1 cellular context compared by ENCODE assay signal in the genomic region with DNA sequence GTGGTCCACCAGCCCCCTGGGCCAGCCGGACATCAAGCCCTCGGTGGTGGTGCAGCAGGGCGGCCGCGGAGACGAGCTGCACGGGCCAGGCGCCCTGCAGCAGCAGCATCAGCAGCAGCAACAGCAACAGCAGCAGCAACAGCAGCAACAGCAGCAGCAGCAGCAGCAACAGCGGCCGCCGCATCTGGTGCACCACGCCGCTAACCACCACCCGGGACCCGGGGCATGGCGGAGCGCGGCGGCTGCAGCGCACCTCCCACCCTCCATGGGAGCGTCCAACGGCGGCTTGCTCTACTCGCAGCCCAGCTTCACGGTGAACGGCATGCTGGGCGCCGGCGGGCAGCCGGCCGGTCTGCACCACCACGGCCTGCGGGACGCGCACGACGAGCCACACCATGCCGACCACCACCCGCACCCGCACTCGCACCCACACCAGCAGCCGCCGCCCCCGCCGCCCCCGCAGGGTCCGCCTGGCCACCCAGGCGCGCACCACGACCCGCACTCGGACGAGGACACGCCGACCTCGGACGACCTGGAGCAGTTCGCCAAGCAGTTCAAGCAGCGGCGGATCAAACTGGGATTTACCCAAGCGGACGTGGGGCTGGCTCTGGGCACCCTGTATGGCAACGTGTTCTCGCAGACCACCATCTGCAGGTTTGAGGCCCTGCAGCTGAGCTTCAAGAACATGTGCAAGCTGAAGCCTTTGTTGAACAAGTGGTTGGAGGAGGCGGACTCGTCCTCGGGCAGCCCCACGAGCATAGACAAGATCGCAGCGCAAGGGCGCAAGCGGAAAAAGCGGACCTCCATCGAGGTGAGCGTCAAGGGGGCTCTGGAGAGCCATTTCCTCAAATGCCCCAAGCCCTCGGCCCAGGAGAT.
TF ChIP-seq lines count a peak whose summit lies in the region.

No MANE protein-coding gene starts in this region.

TF ChIP-seq in H1, 55 proteins besides CTCF, POLR2A, EP300 and RAD21 (continued from another document):
- TF ChIP-seq, protein P1, sequence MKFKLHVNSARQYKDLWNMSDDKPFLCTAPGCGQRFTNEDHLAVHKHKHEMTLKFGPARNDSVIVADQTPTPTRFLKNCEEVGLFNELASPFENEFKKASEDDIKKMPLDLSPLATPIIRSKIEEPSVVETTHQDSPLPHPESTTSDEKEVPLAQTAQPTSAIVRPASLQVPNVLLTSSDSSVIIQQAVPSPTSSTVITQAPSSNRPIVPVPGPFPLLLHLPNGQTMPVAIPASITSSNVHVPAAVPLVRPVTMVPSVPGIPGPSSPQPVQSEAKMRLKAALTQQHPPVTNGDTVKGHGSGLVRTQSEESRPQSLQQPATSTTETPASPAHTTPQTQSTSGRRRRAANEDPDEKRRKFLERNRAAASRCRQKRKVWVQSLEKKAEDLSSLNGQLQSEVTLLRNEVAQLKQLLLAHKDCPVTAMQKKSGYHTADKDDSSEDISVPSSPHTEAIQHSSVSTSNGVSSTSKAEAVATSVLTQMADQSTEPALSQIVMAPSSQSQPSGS (IDR thresholded peaks at IDR 0.05; ENCODE audit: low read length), result no peak; the same call in 1 of the 2 replicates
- no peak; the same call in 1 of the 2 replicates for TF ChIP-seq RBBP5 (IDR thresholded peaks at IDR 0.05; ENCODE audit: borderline replicate concordance, low read depth, low read length)
- no peak for TF ChIP-seq SP4 (IDR thresholded peaks at IDR 0.05; ENCODE audit: low read length)
- no peak for TF ChIP-seq EGR1 (IDR thresholded peaks at IDR 0.05; ENCODE audit: borderline replicate concordance, low read depth, low read length)
- TF ChIP-seq BRCA1 (IDR thresholded peaks at IDR 0.05; ENCODE audit: low read depth, low read length), result no peak
- TF ChIP-seq CEBPB (IDR thresholded peaks at IDR 0.05; ENCODE audit: low read depth, low read length), result no peak
- TF ChIP-seq SAP30 (IDR thresholded peaks at IDR 0.05; ENCODE audit: insufficient read depth, insufficient replicate concordance, low read length), result no peak
- no peak for TF ChIP-seq RFX5 (IDR thresholded peaks at IDR 0.05; ENCODE audit: borderline replicate concordance, low read depth, low read length)
- TF ChIP-seq KDM4A (IDR thresholded peaks at IDR 0.05; ENCODE audit: low read depth, low read length, severe bottlenecking), result peak; percentile 81
- no peak for TF ChIP-seq SIRT6 (IDR thresholded peaks at IDR 0.05; ENCODE audit: low read length)
- TF ChIP-seq CTBP2 (IDR thresholded peaks at IDR 0.05; ENCODE audit: borderline replicate concordance, insufficient read depth, insufficient read length, low read length), result no peak
- TF ChIP-seq NRF1 (IDR thresholded peaks at IDR 0.05; ENCODE audit: low read depth, low read length), result no peak
- TF ChIP-seq POLR2AphosphoS5 (IDR thresholded peaks at IDR 0.05; ENCODE audit: low read depth, low read length), result no peak
- TF ChIP-seq KDM1A (IDR thresholded peaks at IDR 0.05; ENCODE audit: borderline replicate concordance, low read length), result no peak
- TF ChIP-seq KDM5A (IDR thresholded peaks at IDR 0.05; ENCODE audit: low read length), result no peak
- no peak for TF ChIP-seq TAF7 (optimal IDR thresholded peaks at IDR 0.05; ENCODE audit: borderline replicate concordance, low read depth, low read length)
- TF ChIP-seq, protein P2, sequence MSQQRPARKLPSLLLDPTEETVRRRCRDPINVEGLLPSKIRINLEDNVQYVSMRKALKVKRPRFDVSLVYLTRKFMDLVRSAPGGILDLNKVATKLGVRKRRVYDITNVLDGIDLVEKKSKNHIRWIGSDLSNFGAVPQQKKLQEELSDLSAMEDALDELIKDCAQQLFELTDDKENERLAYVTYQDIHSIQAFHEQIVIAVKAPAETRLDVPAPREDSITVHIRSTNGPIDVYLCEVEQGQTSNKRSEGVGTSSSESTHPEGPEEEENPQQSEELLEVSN (IDR thresholded peaks at IDR 0.05), result peak; percentile 84
- no peak for TF ChIP-seq NANOG (IDR thresholded peaks at IDR 0.05; ENCODE audit: insufficient read depth, low read depth, low read length, poor library complexity, severe bottlenecking)
- TF ChIP-seq MAFK (IDR thresholded peaks at IDR 0.05; ENCODE audit: low read depth, low read length), result no peak
- TF ChIP-seq SRF (IDR thresholded peaks at IDR 0.05; ENCODE audit: low read depth, low read length), result no peak
- no peak for TF ChIP-seq JUND (IDR thresholded peaks at IDR 0.05; ENCODE audit: low read length)
- no peak; a peak in 1 of 4 replicates for TF ChIP-seq HDAC2 (IDR thresholded peaks at IDR 0.05; ENCODE audit: borderline replicate concordance in 1 of 2, low read depth in 2 of 2, low read length in 2 of 2)
- TF ChIP-seq CBX8 (IDR thresholded peaks at IDR 0.05; ENCODE audit: borderline replicate concordance, low read depth, low read length), result no peak
- TF ChIP-seq CHD2 (IDR thresholded peaks at IDR 0.05; ENCODE audit: low read length), result no peak
- no peak for TF ChIP-seq SP1 (IDR thresholded peaks at IDR 0.05; ENCODE audit: low read depth, low read length)
- peak in 1 of 2 experiments; percentile 53; a peak in 2 of 4 replicates for TF ChIP-seq SIN3A (conservative IDR thresholded peaks at IDR 0.05 in 1 of 2, IDR thresholded peaks at IDR 0.05 in 1 of 2; ENCODE audit: low read depth in 1 of 2, low read length in 2 of 2)
- no peak for TF ChIP-seq GTF2F1 (IDR thresholded peaks at IDR 0.05; ENCODE audit: borderline replicate concordance, low read depth, low read length)
- peak; percentile 96 for TF ChIP-seq EZH2 (IDR thresholded peaks at IDR 0.05; ENCODE audit: low read depth, low read length, severe bottlenecking)
- no peak for TF ChIP-seq ASH2L (IDR thresholded peaks at IDR 0.05; ENCODE audit: low read length)
- TF ChIP-seq RNF2 (IDR thresholded peaks at IDR 0.05; ENCODE audit: borderline replicate concordance, low read depth, low read length, missing control alignments, poor library complexity, severe bottlenecking), result peak; percentile 94
- TF ChIP-seq SIX5 (IDR thresholded peaks at IDR 0.05; ENCODE audit: low read depth, low read length), result no peak
- TF ChIP-seq PHF8 (conservative IDR thresholded peaks at IDR 0.05; ENCODE audit: low read depth, low read length), result no peak
- TF ChIP-seq FOSL1 (IDR thresholded peaks at IDR 0.05; ENCODE audit: insufficient read depth, low read depth, low read length), result no peak
- TF ChIP-seq, protein P3, sequence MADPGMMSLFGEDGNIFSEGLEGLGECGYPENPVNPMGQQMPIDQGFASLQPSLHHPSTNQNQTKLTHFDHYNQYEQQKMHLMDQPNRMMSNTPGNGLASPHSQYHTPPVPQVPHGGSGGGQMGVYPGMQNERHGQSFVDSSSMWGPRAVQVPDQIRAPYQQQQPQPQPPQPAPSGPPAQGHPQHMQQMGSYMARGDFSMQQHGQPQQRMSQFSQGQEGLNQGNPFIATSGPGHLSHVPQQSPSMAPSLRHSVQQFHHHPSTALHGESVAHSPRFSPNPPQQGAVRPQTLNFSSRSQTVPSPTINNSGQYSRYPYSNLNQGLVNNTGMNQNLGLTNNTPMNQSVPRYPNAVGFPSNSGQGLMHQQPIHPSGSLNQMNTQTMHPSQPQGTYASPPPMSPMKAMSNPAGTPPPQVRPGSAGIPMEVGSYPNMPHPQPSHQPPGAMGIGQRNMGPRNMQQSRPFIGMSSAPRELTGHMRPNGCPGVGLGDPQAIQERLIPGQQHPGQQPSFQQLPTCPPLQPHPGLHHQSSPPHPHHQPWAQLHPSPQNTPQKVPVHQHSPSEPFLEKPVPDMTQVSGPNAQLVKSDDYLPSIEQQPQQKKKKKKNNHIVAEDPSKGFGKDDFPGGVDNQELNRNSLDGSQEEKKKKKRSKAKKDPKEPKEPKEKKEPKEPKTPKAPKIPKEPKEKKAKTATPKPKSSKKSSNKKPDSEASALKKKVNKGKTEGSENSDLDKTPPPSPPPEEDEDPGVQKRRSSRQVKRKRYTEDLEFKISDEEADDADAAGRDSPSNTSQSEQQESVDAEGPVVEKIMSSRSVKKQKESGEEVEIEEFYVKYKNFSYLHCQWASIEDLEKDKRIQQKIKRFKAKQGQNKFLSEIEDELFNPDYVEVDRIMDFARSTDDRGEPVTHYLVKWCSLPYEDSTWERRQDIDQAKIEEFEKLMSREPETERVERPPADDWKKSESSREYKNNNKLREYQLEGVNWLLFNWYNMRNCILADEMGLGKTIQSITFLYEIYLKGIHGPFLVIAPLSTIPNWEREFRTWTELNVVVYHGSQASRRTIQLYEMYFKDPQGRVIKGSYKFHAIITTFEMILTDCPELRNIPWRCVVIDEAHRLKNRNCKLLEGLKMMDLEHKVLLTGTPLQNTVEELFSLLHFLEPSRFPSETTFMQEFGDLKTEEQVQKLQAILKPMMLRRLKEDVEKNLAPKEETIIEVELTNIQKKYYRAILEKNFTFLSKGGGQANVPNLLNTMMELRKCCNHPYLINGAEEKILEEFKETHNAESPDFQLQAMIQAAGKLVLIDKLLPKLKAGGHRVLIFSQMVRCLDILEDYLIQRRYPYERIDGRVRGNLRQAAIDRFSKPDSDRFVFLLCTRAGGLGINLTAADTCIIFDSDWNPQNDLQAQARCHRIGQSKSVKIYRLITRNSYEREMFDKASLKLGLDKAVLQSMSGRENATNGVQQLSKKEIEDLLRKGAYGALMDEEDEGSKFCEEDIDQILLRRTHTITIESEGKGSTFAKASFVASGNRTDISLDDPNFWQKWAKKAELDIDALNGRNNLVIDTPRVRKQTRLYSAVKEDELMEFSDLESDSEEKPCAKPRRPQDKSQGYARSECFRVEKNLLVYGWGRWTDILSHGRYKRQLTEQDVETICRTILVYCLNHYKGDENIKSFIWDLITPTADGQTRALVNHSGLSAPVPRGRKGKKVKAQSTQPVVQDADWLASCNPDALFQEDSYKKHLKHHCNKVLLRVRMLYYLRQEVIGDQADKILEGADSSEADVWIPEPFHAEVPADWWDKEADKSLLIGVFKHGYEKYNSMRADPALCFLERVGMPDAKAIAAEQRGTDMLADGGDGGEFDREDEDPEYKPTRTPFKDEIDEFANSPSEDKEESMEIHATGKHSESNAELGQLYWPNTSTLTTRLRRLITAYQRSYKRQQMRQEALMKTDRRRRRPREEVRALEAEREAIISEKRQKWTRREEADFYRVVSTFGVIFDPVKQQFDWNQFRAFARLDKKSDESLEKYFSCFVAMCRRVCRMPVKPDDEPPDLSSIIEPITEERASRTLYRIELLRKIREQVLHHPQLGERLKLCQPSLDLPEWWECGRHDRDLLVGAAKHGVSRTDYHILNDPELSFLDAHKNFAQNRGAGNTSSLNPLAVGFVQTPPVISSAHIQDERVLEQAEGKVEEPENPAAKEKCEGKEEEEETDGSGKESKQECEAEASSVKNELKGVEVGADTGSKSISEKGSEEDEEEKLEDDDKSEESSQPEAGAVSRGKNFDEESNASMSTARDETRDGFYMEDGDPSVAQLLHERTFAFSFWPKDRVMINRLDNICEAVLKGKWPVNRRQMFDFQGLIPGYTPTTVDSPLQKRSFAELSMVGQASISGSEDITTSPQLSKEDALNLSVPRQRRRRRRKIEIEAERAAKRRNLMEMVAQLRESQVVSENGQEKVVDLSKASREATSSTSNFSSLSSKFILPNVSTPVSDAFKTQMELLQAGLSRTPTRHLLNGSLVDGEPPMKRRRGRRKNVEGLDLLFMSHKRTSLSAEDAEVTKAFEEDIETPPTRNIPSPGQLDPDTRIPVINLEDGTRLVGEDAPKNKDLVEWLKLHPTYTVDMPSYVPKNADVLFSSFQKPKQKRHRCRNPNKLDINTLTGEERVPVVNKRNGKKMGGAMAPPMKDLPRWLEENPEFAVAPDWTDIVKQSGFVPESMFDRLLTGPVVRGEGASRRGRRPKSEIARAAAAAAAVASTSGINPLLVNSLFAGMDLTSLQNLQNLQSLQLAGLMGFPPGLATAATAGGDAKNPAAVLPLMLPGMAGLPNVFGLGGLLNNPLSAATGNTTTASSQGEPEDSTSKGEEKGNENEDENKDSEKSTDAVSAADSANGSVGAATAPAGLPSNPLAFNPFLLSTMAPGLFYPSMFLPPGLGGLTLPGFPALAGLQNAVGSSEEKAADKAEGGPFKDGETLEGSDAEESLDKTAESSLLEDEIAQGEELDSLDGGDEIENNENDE (IDR thresholded peaks at IDR 0.05; ENCODE audit: insufficient replicate concordance, low read length), result no peak
- TF ChIP-seq RXRA (IDR thresholded peaks at IDR 0.05; ENCODE audit: insufficient read depth, low read depth, low read length), result no peak
- TF ChIP-seq GABPA (IDR thresholded peaks at IDR 0.05; ENCODE audit: borderline replicate concordance, insufficient read depth, low read length), result no peak
